Comparison of ENCODE assay signal across 14 cellular contexts in the genomic region with DNA sequence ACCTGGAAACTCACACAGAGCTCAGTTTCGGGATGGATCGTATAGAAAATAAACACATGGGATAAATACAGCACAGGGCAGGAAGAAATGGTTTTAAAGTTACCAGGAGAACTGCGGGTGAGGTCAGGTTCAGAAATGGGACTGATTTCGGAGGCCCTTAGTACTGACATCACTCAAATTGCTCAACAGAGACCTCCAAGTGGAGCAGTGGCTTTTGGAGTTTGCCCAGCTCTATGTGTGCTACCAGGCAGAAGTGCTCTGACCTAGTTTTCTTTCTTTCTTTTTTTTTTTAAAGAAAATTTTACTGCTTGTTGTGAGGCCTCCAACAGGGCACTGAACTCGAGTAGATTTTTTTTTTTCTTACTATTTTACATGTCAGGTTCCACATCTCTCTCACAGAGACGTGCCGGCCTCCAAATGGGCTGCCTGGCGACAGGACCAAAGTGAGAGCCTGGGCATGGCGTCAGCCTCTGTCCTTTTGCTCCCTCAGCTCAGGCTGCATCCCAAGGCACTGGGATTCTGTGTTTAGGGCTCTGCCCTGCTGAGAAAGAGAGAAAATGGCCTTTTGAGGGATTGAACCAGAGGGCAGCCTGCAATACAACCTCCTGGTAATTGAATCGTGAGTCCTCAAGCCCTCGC.
DNase-seq lines count a peak whose midpoint lies in the region; ATAC-seq, FAIRE-seq and TF ChIP-seq lines count a peak whose summit lies in the region.
"Had no signal": no experiment of that assay in that cellular context is flagged by ENCODE, and none has a peak within 500 bp of the region (broad histone marks: within the 10 kb centered on the region; RNA-seq: fewer than 3 reads in every experiment).

No MANE protein-coding gene starts in this region.

- no peak for TF ChIP-seq POLR2A in H1 (IDR thresholded peaks at IDR 0.05; ENCODE audit: control extremely low read depth in 1 of 2, low read depth in 2 of 2, low read length in 2 of 2)

- H3K18ac ChIP-seq in H1 (ENCODE audit: extremely low read depth, low read length), result no peak overlapping the region

- no peak overlapping the region for H3K27ac Mint-ChIP-seq in WTC11
- H3K27ac Mint-ChIP-seq: naive thymus-derived CD4-positive, alpha-beta T cell had no signal

- FAIRE-seq in H1 (lab: Jason Lieb, UNC), result no peak
- FAIRE-seq: D721Med had no signal

- no peak overlapping the region for H3K56ac ChIP-seq in H1 (replicated peaks; ENCODE audit: insufficient read length, low read depth, low read length)

- H2BK120ac ChIP-seq in H1 (replicated peaks; ENCODE audit: low read depth, low read length), result no peak overlapping the region

- H3K9me3 ChIP-seq in H1 (ENCODE audit: insufficient read depth in 2 of 2, low read depth in 1 of 2, low read length in 1 of 2), result peaks cover 3% of the 10 kb centered on the region in 2 experiments; a peak in 2 of 4 replicates
- H3K9me3 ChIP-seq: SK-N-SH had no signal

- no peak overlapping the region for H3K4me2 ChIP-seq in H1 (ENCODE audit: insufficient read depth in 1 of 2, low read depth in 2 of 2, low read length in 2 of 2)
- H3K4me2 ChIP-seq: SK-N-SH had no signal

- no peaks in the 10 kb centered on the region for H3K79me1 ChIP-seq in H1 (ENCODE audit: low read depth, low read length)

- peaks cover 33% of the 10 kb centered on the region for H3K4me1 Mint-ChIP-seq in WTC11

- H4K8ac ChIP-seq in H1 (ENCODE audit: extremely low read depth, insufficient read depth, low read length), result no peak overlapping the region; the same call in 1 of the 2 replicates

- no peaks in the 10 kb centered on the region for H3K23me2 ChIP-seq in H1 (ENCODE audit: low read depth, low read length)

- no peaks in the 10 kb centered on the region for H4K20me1 ChIP-seq in H1 (replicated peaks in 1 of 2; ENCODE audit: control insufficient read depth in 1 of 2, insufficient read depth in 2 of 2, low read length in 2 of 2)

- H4K91ac ChIP-seq in H1 (replicated peaks; ENCODE audit: insufficient read length, low read length), result no peak overlapping the region

- no peak overlapping the region for H2AFZ ChIP-seq in H1 (ENCODE audit: low read length)

- H3K36me3 ChIP-seq in H1 (ENCODE audit: control insufficient read depth in 2 of 4, insufficient read depth in 4 of 4, low read length in 3 of 4), result no peaks in the 10 kb centered on the region

- H4K5ac ChIP-seq in H1 (ENCODE audit: insufficient read length, low read depth, low read length), result no peak overlapping the region

- peaks cover 0 to 14% (median 3%) of the 10 kb centered on the region in 4 experiments; a peak in 2 of 7 replicates for H3K4me1 ChIP-seq in H1 (replicated peaks in 1 of 4; ENCODE audit: control insufficient read depth in 3 of 4, insufficient read depth in 4 of 4, low read length in 3 of 4)

- no peak overlapping the region for H3K4ac ChIP-seq in H1 (replicated peaks; ENCODE audit: insufficient read length, low read depth, low read length)

- H2BK12ac ChIP-seq in H1 (ENCODE audit: low read depth, low read length), result no peak overlapping the region

- H3K27ac ChIP-seq in H1 (ENCODE audit: low read depth, low read length), result no peak overlapping the region

- no peak overlapping the region for H3K4me3 Mint-ChIP-seq in WTC11
- H3K4me3 Mint-ChIP-seq: naive thymus-derived CD4-positive, alpha-beta T cell had no signal

- H3K36me3 Mint-ChIP-seq in WTC11, result peaks cover 13% of the 10 kb centered on the region

- H2BK5ac ChIP-seq in H1 (ENCODE audit: low read depth, low read length), result no peak overlapping the region

- H3K14ac ChIP-seq in H1 (ENCODE audit: insufficient read length), result no peak overlapping the region

- H3K79me2 ChIP-seq in H1 (ENCODE audit: control insufficient read depth in 1 of 2, insufficient read depth in 2 of 2, low read length in 2 of 2), result no peaks in the 10 kb centered on the region

- H3K27me3 ChIP-seq in H1 (replicated peaks in 1 of 4; ENCODE audit: control insufficient read depth in 3 of 4, extremely low read depth in 1 of 4, insufficient read depth in 3 of 4, low read length in 3 of 4), result no peaks in the 10 kb centered on the region

- CTCF ChIA-PET in H1 (lab: Charles Lee; ENCODE audit: partially characterized antibody) (interaction anchor here (0.7 to 1.6 kb wide), 3 partner anchors 9 to 18 kb away, joined by 3 read pairs; no protein-coding TSS in a partner anchor), WTC11 (lab: Charles Lee) (no interaction called here)

- TF ChIP-seq CTCF in H1 (IDR thresholded peaks at IDR 0.05; ENCODE audit: control extremely low read depth in 1 of 3, insufficient read depth in 1 of 3, low read depth in 1 of 3, low read length in 3 of 3) (no peak), WTC11 (IDR thresholded peaks at IDR 0.05) (no peak)

- H3K9me3 Mint-ChIP-seq in WTC11, result peaks cover 15% of the 10 kb centered on the region

- 92% methylated on average over 11 of the region's 11 CpGs; no CpG with 5 or more reads in 1 of the 2 experiments for WGBS in H1 (ENCODE audit: extremely low coverage in 1 of 2, insufficient coverage in 1 of 2, insufficient read length in 1 of 2, insufficient replicate concordance in 2 of 2, low coverage in 1 of 2, low lambda C conversion rate in 2 of 2, missing lambda C conversion rate in 1 of 2), 2 experiments

- H2BK15ac ChIP-seq in H1 (ENCODE audit: low read length), result 0 out of 2 replicates have a peak overlapping the region, but pooled peaks have one; percentile 66

- H3K23ac ChIP-seq in H1 (ENCODE audit: insufficient read length), result no peak overlapping the region

- no peak overlapping the region for H2BK20ac ChIP-seq in H1 (ENCODE audit: low read length)

- ATAC-seq in left lobe of liver, result peak; percentile 81
- ATAC-seq in WTC11, result no peak
- no peak for ATAC-seq in HG02588 (IDR thresholded peaks at IDR 0.05; ENCODE audit: unreplicated experiment)
- ATAC-seq: naive thymus-derived CD4-positive, alpha-beta T cell had no signal

- no peaks in the 10 kb centered on the region for H3K27me3 Mint-ChIP-seq in WTC11 (ENCODE audit: low read depth)

- no peak for TF ChIP-seq RAD21 in H1 (IDR thresholded peaks at IDR 0.05 in 1 of 2, conservative IDR thresholded peaks at IDR 0.05 in 1 of 2; ENCODE audit: low read depth in 2 of 2, low read length in 2 of 2)

- no peak overlapping the region for H3K4me3 ChIP-seq in H1 (ENCODE audit: extremely low read depth in 1 of 4, insufficient read depth in 2 of 4, low read depth in 3 of 4, low read length in 4 of 4)
- no peak overlapping the region for H3K4me3 ChIP-seq in skeletal muscle cell (ENCODE audit: low read depth, low read length)

- H2AK5ac ChIP-seq in H1 (ENCODE audit: low read depth, low read length), result no peak overlapping the region; the same call in 1 of the 2 replicates

- DNase-seq in EH (ENCODE audit: low read depth), result peak; percentile 53
- no peak for DNase-seq in H1 (ENCODE audit: low read depth in 1 of 2, low spot score in 2 of 2)
- DNase-seq in left lobe of liver (ENCODE audit: low spot score), result peak; percentile 82
- peak; percentile 56 for DNase-seq in skeletal muscle cell (ENCODE audit: low read depth)
- DNase-seq in NCI-H146 treated with DMSO at 0.1 percent for 48 hours (lab: John Stamatoyannopoulos, UW; ENCODE audit: unreplicated experiment), result no peak
- DNase-seq in RKO (ENCODE audit: low spot score), result no peak
- DNase-seq in WTC11 (ENCODE audit: low spot score), result no peak
- DNase-seq: activated gamma-delta T cell treated with Interleukin-2 at 50 U/mL for 16 hours; naive thymus-derived CD4-positive, alpha-beta T cell; NCI-H1092 treated with DMSO at 0.1 percent for 48 hours; SK-N-SH; stimulated activated naive CD4-positive, alpha-beta T cell had no signal

- no peak overlapping the region for H3K9ac ChIP-seq in H1 (replicated peaks in 1 of 4; ENCODE audit: extremely low read depth in 1 of 4, low read depth in 3 of 4, low read length in 3 of 4)
- H3K9ac ChIP-seq: SK-N-SH had no signal

- no peak for TF ChIP-seq EP300 in H1 (IDR thresholded peaks at IDR 0.05; ENCODE audit: borderline replicate concordance in 1 of 2, low read depth in 2 of 2, low read length in 2 of 2)

- POLR2A ChIA-PET in H1 (lab: Charles Lee; ENCODE audit: partially characterized antibody) (interaction anchor here (1.5 kb wide), 1 partner anchor 185 kb away, joined by 3 read pairs; no protein-coding TSS in a partner anchor), WTC11 (lab: Charles Lee) (no interaction called here)

TF ChIP-seq in H1, 55 proteins besides CTCF, POLR2A, EP300 and RAD21:
- TF ChIP-seq JUN (IDR thresholded peaks at IDR 0.05; ENCODE audit: low read depth, low read length) (no peak), RFX5 (IDR thresholded peaks at IDR 0.05; ENCODE audit: borderline replicate concordance, low read depth, low read length) (no peak), CEBPB (IDR thresholded peaks at IDR 0.05; ENCODE audit: low read depth, low read length) (no peak), HDAC2 (IDR thresholded peaks at IDR 0.05; ENCODE audit: borderline replicate concordance in 1 of 2, low read depth in 2 of 2, low read length in 2 of 2) (no peak), BRCA1 (IDR thresholded peaks at IDR 0.05; ENCODE audit: low read depth, low read length) (no peak), SIX5 (IDR thresholded peaks at IDR 0.05; ENCODE audit: low read depth, low read length) (no peak)

TF ChIP-seq in WTC11, 78 proteins besides CTCF, POLR2A, EP300 and RAD21 (continues in another document):
- TF ChIP-seq ZNF263 (CRISPR knock-in tag; IDR thresholded peaks at IDR 0.05; ENCODE audit: low read depth), result no peak
- TF ChIP-seq, protein P1, sequence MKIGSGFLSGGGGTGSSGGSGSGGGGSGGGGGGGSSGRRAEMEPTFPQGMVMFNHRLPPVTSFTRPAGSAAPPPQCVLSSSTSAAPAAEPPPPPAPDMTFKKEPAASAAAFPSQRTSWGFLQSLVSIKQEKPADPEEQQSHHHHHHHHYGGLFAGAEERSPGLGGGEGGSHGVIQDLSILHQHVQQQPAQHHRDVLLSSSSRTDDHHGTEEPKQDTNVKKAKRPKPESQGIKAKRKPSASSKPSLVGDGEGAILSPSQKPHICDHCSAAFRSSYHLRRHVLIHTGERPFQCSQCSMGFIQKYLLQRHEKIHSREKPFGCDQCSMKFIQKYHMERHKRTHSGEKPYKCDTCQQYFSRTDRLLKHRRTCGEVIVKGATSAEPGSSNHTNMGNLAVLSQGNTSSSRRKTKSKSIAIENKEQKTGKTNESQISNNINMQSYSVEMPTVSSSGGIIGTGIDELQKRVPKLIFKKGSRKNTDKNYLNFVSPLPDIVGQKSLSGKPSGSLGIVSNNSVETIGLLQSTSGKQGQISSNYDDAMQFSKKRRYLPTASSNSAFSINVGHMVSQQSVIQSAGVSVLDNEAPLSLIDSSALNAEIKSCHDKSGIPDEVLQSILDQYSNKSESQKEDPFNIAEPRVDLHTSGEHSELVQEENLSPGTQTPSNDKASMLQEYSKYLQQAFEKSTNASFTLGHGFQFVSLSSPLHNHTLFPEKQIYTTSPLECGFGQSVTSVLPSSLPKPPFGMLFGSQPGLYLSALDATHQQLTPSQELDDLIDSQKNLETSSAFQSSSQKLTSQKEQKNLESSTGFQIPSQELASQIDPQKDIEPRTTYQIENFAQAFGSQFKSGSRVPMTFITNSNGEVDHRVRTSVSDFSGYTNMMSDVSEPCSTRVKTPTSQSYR (CRISPR knock-in tag; IDR thresholded peaks at IDR 0.05), result no peak
- no peak for TF ChIP-seq ETV6 (CRISPR knock-in tag; IDR thresholded peaks at IDR 0.05)

Comparison
In these comparisons a context has a peak if more than half of its experiments do, and no peak if none do; other contexts are left out.
1. DNase-seq: peak in EH (single experiment), left lobe of liver (single experiment) and skeletal muscle cell (single experiment); none in H1 (0 of 2), NCI-H146 treated with DMSO at 0.1 percent for 48 hours (single experiment), RKO (single experiment) and WTC11 (single experiment).